In the genomic region with DNA sequence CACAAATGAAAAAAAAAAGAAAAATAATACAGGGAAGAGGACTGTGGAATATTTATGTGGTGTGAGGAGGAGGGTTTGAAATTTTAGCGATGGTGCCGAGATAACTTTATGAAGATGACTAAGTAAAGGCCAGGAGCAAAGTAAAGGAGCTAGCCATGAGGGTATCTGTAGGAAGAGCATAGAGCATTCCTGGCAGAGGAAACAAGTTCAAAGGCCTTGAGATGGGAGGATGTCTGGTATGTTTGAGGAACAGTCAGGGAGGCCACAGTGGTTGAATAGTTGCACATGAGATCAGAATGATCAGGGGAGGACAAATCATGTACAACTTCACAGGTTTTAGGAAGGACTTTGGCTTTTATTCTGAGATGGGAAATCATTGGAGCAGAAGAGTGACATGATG, we compare ENCODE assay signal across 17 cellular contexts.
"Had no signal": no experiment of that assay in that cellular context is flagged by ENCODE, and none has a peak within 500 bp of the region (broad histone marks: within the 10 kb centered on the region; RNA-seq: fewer than 3 reads in every experiment).

No MANE protein-coding gene starts in this region.

- H3K27me3 ChIP-seq: adrenal gland, gastrocnemius medialis, thyroid gland, uterus had no signal

- DNase-seq: activated CD4-positive, alpha-beta T cell treated with anti-CD3 and anti-CD28 coated beads for 1 hour; activated gamma-delta T cell; activated T-cell treated with anti-CD3 and anti-CD28 coated beads for 4 hours; adrenal gland; caudate nucleus; effector CD4-positive, alpha-beta T cell; gastrocnemius medialis; kidney; left ventricle myocardium superior; mesenchymal stem cell; retina; stimulated activated CD4-positive, alpha-beta T cell treated with anti-CD3 and anti-CD28 coated beads, Interleukin-15, amount 100 ng/mL, for 24 hours; stimulated activated CD4-positive, alpha-beta T cell treated with anti-CD3 and anti-CD28 coated beads, Interleukin-4, amount 100 ng/mL, for 24 hours; thyroid gland; uterus had no signal

- H3K9me3 ChIP-seq: adrenal gland, gastrocnemius medialis, thyroid gland, uterus had no signal

- H3K27ac ChIP-seq: coronary artery, gastrocnemius medialis, thyroid gland, uterus had no signal

- ATAC-seq: gastrocnemius medialis, left ventricle myocardium superior, SK-N-SH treated with all-trans-retinoic acid at 6 μM for 48 hours had no signal

- H3K36me3 ChIP-seq: uterus had no signal

- H3K4me1 ChIP-seq: uterus had no signal

- H3K4me3 ChIP-seq: coronary artery, gastrocnemius medialis, thyroid gland, uterus had no signal
